33 cellular contexts compared by ENCODE assay signal in genomic region chr2:142930835-142931398, GRCh38. TPM values are rescaled to one million over a fixed set of nuclear protein-coding genes. Genes with fewer than 3 reads are reported as not detected.
"Had no signal": no experiment of that assay in that cellular context is flagged by ENCODE, and none has a peak within 500 bp of the region (broad histone marks: within the 10 kb centered on the region; RNA-seq: fewer than 3 reads in every experiment).

No MANE protein-coding gene starts in this region.

- H3K27me3 ChIP-seq: ascending aorta, cardiac muscle cell, SJCRH30 had no signal

- H3K36me3 Mint-ChIP-seq: activated naive CD4-positive, alpha-beta T cell treated with anti-CD3 and anti-CD28 coated beads, Interleukin-2, amount 50 U/mL, for 24 hours; activated naive CD8-positive, alpha-beta T cell treated with anti-CD3 and anti-CD28 coated beads, Interleukin-2, amount 10 ng/mL, durations not matched to agents 7 days and 5 days had no signal

- DNase-seq: activated CD4-positive, alpha-beta memory T cell treated with anti-CD3 and anti-CD28 coated beads, Interleukin-2, amount 10 ng/mL, durations not matched to agents 7 days and 5 days; activated CD4-positive, alpha-beta T cell treated with anti-CD3 and anti-CD28 coated beads for 1 hour; activated CD4-positive, alpha-beta T cell treated with anti-CD3 and anti-CD28 coated beads for 48 hours; activated CD4-positive, CD25-positive, alpha-beta regulatory T cell; activated CD8-positive, alpha-beta memory T cell treated with anti-CD3 and anti-CD28 coated beads for 24 hours; activated gamma-delta T cell; activated naive CD4-positive, alpha-beta T cell treated with Interleukin-2 at 50 U/mL for 16 hours; activated naive CD8-positive, alpha-beta T cell treated with anti-CD3 and anti-CD28 coated beads, Interleukin-2, amount 10 ng/mL, durations not matched to agents 7 days and 5 days; activated T-cell treated with anti-CD3 and anti-CD28 coated beads, Interleukin-2, amount 50 U/mL, for 24 hours; amygdala; NCI-H1092 treated with DMSO at 0.1 percent for 48 hours; NCI-H1417; NCI-H1694; NCI-H1930; NCI-H2107; NCI-H2171; NCI-H226; NCI-H446 treated with DMSO at 0.1 percent for 48 hours; NCI-H524 treated with DMSO at 0.1 percent for 48 hours; NK-92 treated with Interleukin-12 subunit alpha and Interleukin-12 subunit beta, amount 100 ng/mL, for 24 hours; PC-9; SHP77; SJCRH30; T1000; WERI-Rb-1 had no signal

- H3K4me2 ChIP-seq: PC-9 had no signal

- H3K36me3 ChIP-seq: ascending aorta, cardiac muscle cell, SJCRH30, WERI-Rb-1 had no signal

- H3K4me1 ChIP-seq: ascending aorta, SJCRH30 had no signal

- H3K4me3 Mint-ChIP-seq: activated CD4-positive, alpha-beta memory T cell treated with anti-CD3 and anti-CD28 coated beads, Interleukin-2, amount 10 ng/mL, durations not matched to agents 7 days and 5 days; activated naive CD4-positive, alpha-beta T cell treated with anti-CD3 and anti-CD28 coated beads, Interleukin-2, amount 50 U/mL, for 24 hours; activated naive CD8-positive, alpha-beta T cell treated with anti-CD3 and anti-CD28 coated beads, Interleukin-2, amount 10 ng/mL, durations not matched to agents 7 days and 5 days; activated T-cell treated with anti-CD3 and anti-CD28 coated beads, Interleukin-2, amount 50 U/mL, for 24 hours had no signal

- H3K27me3 Mint-ChIP-seq: activated CD4-positive, alpha-beta memory T cell treated with anti-CD3 and anti-CD28 coated beads, Interleukin-2, amount 10 ng/mL, durations not matched to agents 7 days and 5 days; activated naive CD4-positive, alpha-beta T cell treated with anti-CD3 and anti-CD28 coated beads, Interleukin-2, amount 50 U/mL, for 24 hours; activated T-cell treated with anti-CD3 and anti-CD28 coated beads, Interleukin-2, amount 50 U/mL, for 24 hours had no signal

- FAIRE-seq: RCC 7860 had no signal

- H3K27ac ChIP-seq: ascending aorta, cardiac muscle cell, PC-9, SJCRH30, SK-N-MC, WERI-Rb-1 had no signal

- H3K27ac Mint-ChIP-seq: activated CD4-positive, alpha-beta memory T cell treated with anti-CD3 and anti-CD28 coated beads, Interleukin-2, amount 10 ng/mL, durations not matched to agents 7 days and 5 days; activated naive CD4-positive, alpha-beta T cell treated with anti-CD3 and anti-CD28 coated beads, Interleukin-2, amount 50 U/mL, for 24 hours; activated naive CD8-positive, alpha-beta T cell treated with anti-CD3 and anti-CD28 coated beads, Interleukin-2, amount 10 ng/mL, durations not matched to agents 7 days and 5 days; activated T-cell treated with anti-CD3 and anti-CD28 coated beads, Interleukin-2, amount 50 U/mL, for 24 hours; activated T-helper 2 cell treated with anti-CD3 and anti-CD28 coated beads, Interferon-gamma antibody, Interleukin-2, Interleukin-4, amounts not matched to agents 10 μg/mL and 5 μg/mL and 100 μg/mL, durations not matched to agents 14 hours and 24 hours and 36 hours had no signal

- H2AFZ ChIP-seq: PC-9 had no signal

- H3K4me1 Mint-ChIP-seq: activated CD4-positive, alpha-beta memory T cell treated with anti-CD3 and anti-CD28 coated beads, Interleukin-2, amount 10 ng/mL, durations not matched to agents 7 days and 5 days; activated naive CD4-positive, alpha-beta T cell treated with anti-CD3 and anti-CD28 coated beads, Interleukin-2, amount 50 U/mL, for 24 hours; activated naive CD8-positive, alpha-beta T cell treated with anti-CD3 and anti-CD28 coated beads, Interleukin-2, amount 10 ng/mL, durations not matched to agents 7 days and 5 days had no signal

- H3K4me3 ChIP-seq: ascending aorta, cardiac muscle cell, PC-9, SJCRH30, SK-N-MC had no signal

- H3K9me3 ChIP-seq: ascending aorta, SJCRH30 had no signal

- H3K9me3 Mint-ChIP-seq: activated CD4-positive, alpha-beta memory T cell treated with anti-CD3 and anti-CD28 coated beads, Interleukin-2, amount 10 ng/mL, durations not matched to agents 7 days and 5 days; activated naive CD4-positive, alpha-beta T cell treated with anti-CD3 and anti-CD28 coated beads, Interleukin-2, amount 50 U/mL, for 24 hours; activated naive CD8-positive, alpha-beta T cell treated with anti-CD3 and anti-CD28 coated beads, Interleukin-2, amount 10 ng/mL, durations not matched to agents 7 days and 5 days; activated T-cell treated with anti-CD3 and anti-CD28 coated beads, Interleukin-2, amount 50 U/mL, for 24 hours; activated T-helper 2 cell treated with anti-CD3 and anti-CD28 coated beads, Interferon-gamma antibody, Interleukin-2, Interleukin-4, amounts not matched to agents 10 μg/mL and 5 μg/mL and 100 μg/mL, durations not matched to agents 14 hours and 24 hours and 36 hours had no signal

RNA-seq across cellular contexts. Expression of gene KYNU, which starts 53.5 kb away (rescaled TPM):
- total RNA-seq: activated CD4-positive, alpha-beta memory T cell treated with anti-CD3 and anti-CD28 coated beads, Interleukin-2, amount 10 ng/mL, durations not matched to agents 7 days and 5 days; activated T-helper 2 cell treated with anti-CD3 and anti-CD28 coated beads, Interferon-gamma antibody, Interleukin-2, Interleukin-4, amounts not matched to agents 10 μg/mL and 5 μg/mL and 100 μg/mL, durations not matched to agents 14 hours and 24 hours and 36 hours; T-helper 1 cell treated with Interleukin-12 subunit alpha and Interleukin-12 subunit beta and Interleukin-4 antibody, amounts not matched to agents 30 ng/mL and 1 ng/mL, for 36 hours; T-helper 2 cell treated with Interferon-gamma antibody and Interleukin-4, amounts not matched to agents 100 ng/mL and 5 ng/mL, for 36 hours had no signal
